Comparison of ENCODE assay signal across 18 cellular contexts in genomic region chr15:88940110-88940675, GRCh38. TPM values are rescaled to one million over a fixed set of nuclear protein-coding genes. Genes with fewer than 3 reads are reported as not detected.
DNase-seq lines count a peak whose midpoint lies in the region; ATAC-seq, FAIRE-seq and TF ChIP-seq lines count a peak whose summit lies in the region.
"Had no signal": no experiment of that assay in that cellular context is flagged by ENCODE, and none has a peak within 500 bp of the region (broad histone marks: within the 10 kb centered on the region; RNA-seq: fewer than 3 reads in every experiment).

No MANE protein-coding gene starts in this region.

- H2AFZ ChIP-seq in GM23338 (peak overlapping the region; percentile 7; the same call in 1 of the 2 replicates), K562 (ENCODE audit: low read depth, low read length) (peak overlapping the region; percentile 91), neural progenitor cell (replicated peaks) (no peak overlapping the region)

- H3K4me1 ChIP-seq in GM23338 (ENCODE audit: insufficient read depth) (peaks cover 31% of the 10 kb centered on the region), K562 (replicated peaks in 1 of 2; ENCODE audit: control insufficient read depth in 2 of 2, insufficient read depth in 2 of 2, low read length in 2 of 2) (peaks cover 6 to 20% of the 10 kb centered on the region in 2 experiments; a peak in 4 of 5 replicates), neural progenitor cell (peaks cover 6% of the 10 kb centered on the region), esophagus squamous epithelium (no peaks in the 10 kb centered on the region), Peyer's patch (no peaks in the 10 kb centered on the region)

- H3K9ac ChIP-seq in K562 (ENCODE audit: insufficient read depth in 1 of 2, low read depth in 2 of 2, low read length in 2 of 2): peak overlapping the region in 1 of 2 experiments; percentile 23; a peak in 2 of 4 replicates
- no peak overlapping the region for H3K9ac ChIP-seq in neural progenitor cell

- H3K36me3 ChIP-seq in GM23338 (ENCODE audit: insufficient read depth) (no peaks in the 10 kb centered on the region; the same call in 1 of the 2 replicates), K562 (ENCODE audit: control insufficient read depth, insufficient read depth, low read length) (no peaks in the 10 kb centered on the region), neural progenitor cell (no peaks in the 10 kb centered on the region), esophagus squamous epithelium (no peaks in the 10 kb centered on the region), Peyer's patch (no peaks in the 10 kb centered on the region)

- H3K9me3 ChIP-seq in K562 (replicated peaks; ENCODE audit: control insufficient read depth, insufficient read depth, low read depth, low read length): no peaks in the 10 kb centered on the region
- H3K9me3 ChIP-seq in neural progenitor cell (ENCODE audit: low read depth): no peaks in the 10 kb centered on the region
- H3K9me3 ChIP-seq in esophagus squamous epithelium: no peaks in the 10 kb centered on the region
- no peaks in the 10 kb centered on the region for H3K9me3 ChIP-seq in Peyer's patch

- H3K4me1 Mint-ChIP-seq in GM23338 (peaks cover 26% of the 10 kb centered on the region), neural progenitor cell (peaks cover 4% of the 10 kb centered on the region)
- H3K4me1 Mint-ChIP-seq: B cell had no signal

- CTCF ChIA-PET in K562 (lab: Yijun Ruan, JAX; ENCODE audit: low intra/inter-chr PET ratio): no interaction called here

- H3F3A ChIP-seq in GM23338 (replicated peaks; ENCODE audit: low read depth) (0 out of 2 replicates have a peak, but pooled peaks cover 3% of the 10 kb centered on the region), neural progenitor cell (ENCODE audit: low read depth) (no peaks in the 10 kb centered on the region)

- DNase-seq in GM23338 (ENCODE audit: low spot score) (no peak), RPMI7951 (ENCODE audit: low read depth) (peak; percentile 20), K562 (ENCODE audit: extremely low read depth in 1 of 4, low spot score in 3 of 4) (peak in 1 of 4 experiments; percentile 23), neural progenitor cell (ENCODE audit: low spot score) (no peak), esophagus squamous epithelium (lab: John Stamatoyannopoulos, UW) (no peak), AG08396 (ENCODE audit: low spot score) (no peak), Peyer's patch (no peak)
- DNase-seq: ACHN; C1 segment of cervical spinal cord; CD4-positive, alpha-beta T cell; DMS79 treated with DMSO at 0.1 percent for 48 hours; EL had no signal

- TF ChIP-seq CTCF in GM23338 (conservative IDR thresholded peaks at IDR 0.05; ENCODE audit: low read depth in 2 of 2) (no peak), K562 (IDR thresholded peaks at IDR 0.05 in 2 of 3, conservative IDR thresholded peaks at IDR 0.05 in 1 of 3; ENCODE audit: insufficient read depth in 2 of 3, low read depth in 1 of 3, low read length in 3 of 3) (no peak), neural progenitor cell (IDR thresholded peaks at IDR 0.05) (no peak), esophagus squamous epithelium (IDR thresholded peaks at IDR 0.05) (no peak), Peyer's patch (IDR thresholded peaks at IDR 0.05) (no peak)

- in situ Hi-C loops in K562 (cut with MboI): no loop called here

- FAIRE-seq in K562 (lab: Jason Lieb, UNC): peak; percentile 61
- FAIRE-seq: G401.6, GM12891 had no signal

- no peak for TF ChIP-seq RAD21 in K562 (CRISPR knock-in tag; conservative IDR thresholded peaks at IDR 0.05 in 1 of 2, IDR thresholded peaks at IDR 0.05 in 1 of 2)

- no peak for TF ChIP-seq EP300 in K562 (IDR thresholded peaks at IDR 0.05; ENCODE audit: low read length)

- H4K20me1 ChIP-seq in GM23338 (replicated peaks; ENCODE audit: insufficient read depth) (no peaks in the 10 kb centered on the region), K562 (replicated peaks; ENCODE audit: control insufficient read depth, insufficient read depth, low read length) (no peaks in the 10 kb centered on the region), neural progenitor cell (ENCODE audit: low read depth) (no peaks in the 10 kb centered on the region)

- 13% methylated on average over 4 of the region's 4 CpGs for WGBS in K562 (ENCODE audit: insufficient coverage, low coverage, missing lambda C conversion rate)
- WGBS in esophagus squamous epithelium, 2 donors: 78 to 80% methylated on average over 4 of the region's 4 CpGs

- H3K9me2 ChIP-seq in GM23338 (ENCODE audit: insufficient read depth): peaks cover 12% of the 10 kb centered on the region; the same call in 1 of the 2 replicates

- H3K4me3 Mint-ChIP-seq in GM23338 (no peak overlapping the region), neural progenitor cell (no peak overlapping the region)
- H3K4me3 Mint-ChIP-seq: B cell; CD4-positive, alpha-beta T cell had no signal

- intact Hi-C loops in K562 (cut with micrococcal nuclease) (no loop called here), esophagus squamous epithelium (cut with DNase I) (no loop called here)

- ATAC-seq in GM23338: no peak
- peak; percentile 43 for ATAC-seq in K562
- no peak for ATAC-seq in GM18861 (IDR thresholded peaks at IDR 0.05; ENCODE audit: unreplicated experiment)
- ATAC-seq: HCT116 had no signal

- H3K79me2 ChIP-seq in GM23338 (replicated peaks; ENCODE audit: insufficient read depth) (no peaks in the 10 kb centered on the region), K562 (ENCODE audit: control insufficient read depth, insufficient read depth, low read length) (no peaks in the 10 kb centered on the region), neural progenitor cell (ENCODE audit: low read depth) (no peaks in the 10 kb centered on the region)

- TF ChIP-seq POLR2A in K562 (conservative IDR thresholded peaks at IDR 0.05) (no peak), esophagus squamous epithelium (IDR thresholded peaks at IDR 0.05) (no peak), Peyer's patch (IDR thresholded peaks at IDR 0.05) (no peak)

- no peaks in the 10 kb centered on the region for H3K27me3 ChIP-seq in GM23338 (ENCODE audit: insufficient read depth)
- no peaks in the 10 kb centered on the region for H3K27me3 ChIP-seq in K562 (ENCODE audit: control insufficient read depth in 2 of 2, insufficient read depth in 2 of 2, low read length in 2 of 2)
- no peaks in the 10 kb centered on the region for H3K27me3 ChIP-seq in neural progenitor cell
- peaks cover 0 to 3% (median 0%) of the 10 kb centered on the region in 4 donors for H3K27me3 ChIP-seq in esophagus squamous epithelium
- H3K27me3 ChIP-seq in Peyer's patch: no peaks in the 10 kb centered on the region

- BruUV-seq in K562 (replicated peaks; lab: Mats Ljungman, UMichigan): no TSS peak

- peak overlapping the region; percentile 94 for H3K27ac ChIP-seq in GM23338 (ENCODE audit: low read depth)
- peak overlapping the region; percentile 71 for H3K27ac ChIP-seq in K562 (ENCODE audit: extremely low read depth, low read depth, low read length)
- H3K27ac ChIP-seq in neural progenitor cell: no peak overlapping the region
- H3K27ac ChIP-seq in esophagus squamous epithelium: no peak overlapping the region
- no peak overlapping the region for H3K27ac ChIP-seq in Peyer's patch
- H3K27ac ChIP-seq: HL-60 had no signal

- no peaks in the 10 kb centered on the region for H3K9me1 ChIP-seq in K562 (ENCODE audit: control insufficient read depth, insufficient read depth, low read length)

- H3K9me3 Mint-ChIP-seq in GM23338 (peaks cover 35% of the 10 kb centered on the region), neural progenitor cell (peaks cover 17% of the 10 kb centered on the region)
- H3K9me3 Mint-ChIP-seq: CD4-positive, alpha-beta T cell had no signal

- H3K4me2 ChIP-seq in GM23338 (no peak overlapping the region), K562 (ENCODE audit: insufficient read depth, low read length) (peak overlapping the region; percentile 40), neural progenitor cell (no peak overlapping the region)

- H3K4me3 ChIP-seq in GM23338 (no peak overlapping the region), K562 (no peak overlapping the region), neural progenitor cell (no peak overlapping the region), esophagus squamous epithelium (no peak overlapping the region), Peyer's patch (no peak overlapping the region)

- peaks cover 3% of the 10 kb centered on the region for H3K27me3 Mint-ChIP-seq in GM23338 (ENCODE audit: insufficient read depth, low read depth, poor library complexity)
- no peaks in the 10 kb centered on the region for H3K27me3 Mint-ChIP-seq in neural progenitor cell (ENCODE audit: insufficient read depth, low read depth)
- H3K27me3 Mint-ChIP-seq: CD4-positive, alpha-beta T cell had no signal

- H3K36me3 Mint-ChIP-seq in GM23338 (ENCODE audit: low read depth) (peaks cover 27% of the 10 kb centered on the region), neural progenitor cell (peaks cover 3% of the 10 kb centered on the region)

- no peak overlapping the region for H3K27ac Mint-ChIP-seq in GM23338
- peak overlapping the region; percentile 35 for H3K27ac Mint-ChIP-seq in neural progenitor cell
- H3K27ac Mint-ChIP-seq: B cell; CD4-positive, alpha-beta T cell had no signal

- POLR2A ChIA-PET in K562 (lab: Yijun Ruan, JAX): interaction anchor here (0.6 kb wide), 1 partner anchor 12 kb away, joined by 3 read pairs; no protein-coding TSS in a partner anchor

RNA-seq across cellular contexts. Expression of gene MFGE8, which starts 27.0 kb away (rescaled TPM):
- total RNA-seq in GM23338 (2014; rRNA removed; shearing (Covaris generic)): 586 and 671 TPM in 2 replicates
- polyA plus RNA-seq in GM23338 (2016; fragmentation: Nextera tagmentation; extraction: Ambion mirVana) (246 and 279 TPM in 2 replicates), K562 (2011; rRNA removed) (85.1 and 148 TPM in 2 replicates), K562 (2014; fragmentation: Illumina TruSeq; extraction: Trizol) (93.6 and 109 TPM in 2 replicates), K562 (2014; fragmentation: Nextera tagmentation; extraction: Ambion mirVana) (1 to 10 TPM; 2.3 to 3.1 TPM), K562 (2014; rRNA removed) (113 and 119 TPM in 2 replicates)
- 45.1 and 62.4 TPM in 2 replicates for total RNA-seq in RPMI7951 (2014; rRNA removed; shearing (Covaris generic))
- 609 and 1,242 TPM in 2 replicates for total RNA-seq in K562 (2011; cell fraction: chromatin; rRNA removed; ENCODE audit: low replicate concordance)
- total RNA-seq in K562 (2011; cell fraction: nucleolus; rRNA removed): 770 and 804 TPM in 2 replicates
- total RNA-seq in K562 (2011; cell fraction: nucleoplasm; rRNA removed): 668 and 702 TPM in 2 replicates
- total RNA-seq in K562 (2014; rRNA removed) (62.3 and 73.1 TPM in 2 replicates), K562 (2014; rRNA removed; fragmentation: Illumina TruSeq; extraction: Trizol) (24.9 and 31.3 TPM in 2 replicates), K562 (2015; rRNA removed; fragmentation: Illumina TruSeq; extraction: Trizol) (35.4 and 36.3 TPM in 2 replicates), K562 (2021) (129 and 142 TPM in 2 replicates), neural progenitor cell (ENCODE audit: low replicate concordance) (92.6 and 124 TPM in 2 replicates), esophagus squamous epithelium (100 to 1,000 TPM in 2 of 4 donors, 10 to 100 TPM in 2; 50.7 to 186 (median 81.7) TPM), Peyer's patch (100 to 1,000 TPM in 1 of 4 donors, 10 to 100 TPM in 3; 51.8 to 156 (median 78.3) TPM)
- 115 and 120 TPM in 2 replicates for polyA plus RNA-seq in K562 (2011; cell fraction: cytosol; rRNA removed)
- polyA plus RNA-seq in K562 (2011; cell fraction: nucleus; rRNA removed): 355 and 465 TPM in 2 replicates
- 147 and 220 TPM in 2 replicates for polyA plus RNA-seq in K562 (2012)
- polyA minus RNA-seq in K562 (2011; rRNA and poly(A)+ RNA removed): 62.6 and 80.1 TPM in 2 replicates
- polyA minus RNA-seq in K562 (2011; cell fraction: cytosol; rRNA and poly(A)+ RNA removed): 71.4 and 82.5 TPM in 2 replicates
- 120 and 137 TPM in 2 replicates for polyA minus RNA-seq in K562 (2011; cell fraction: nucleus; rRNA and poly(A)+ RNA removed)

RNA-seq across cellular contexts. Expression of gene HAPLN3, which starts 44.8 kb away (rescaled TPM):
- total RNA-seq in GM23338 (2014; rRNA removed; shearing (Covaris generic)): 45.2 and 62.6 TPM in 2 replicates
- polyA plus RNA-seq in GM23338 (2016; fragmentation: Nextera tagmentation; extraction: Ambion mirVana) (21.4 and 22.7 TPM in 2 replicates), K562 (2011; rRNA removed) (0.71 and 2.1 TPM in 2 replicates), K562 (2014; fragmentation: Illumina TruSeq; extraction: Trizol) (0.59 and 1.00 TPM in 2 replicates), K562 (2014; fragmentation: Nextera tagmentation; extraction: Ambion mirVana) (under 1 TPM; 0.04 to 0.06 TPM), K562 (2014; rRNA removed) (2.0 and 3.4 TPM in 2 replicates)
- 18.4 and 27.5 TPM in 2 replicates for total RNA-seq in RPMI7951 (2014; rRNA removed; shearing (Covaris generic))
- total RNA-seq in K562 (2011; cell fraction: chromatin; rRNA removed; ENCODE audit: low replicate concordance): 5.6 and 9.6 TPM in 2 replicates
- 6.2 and 6.8 TPM in 2 replicates for total RNA-seq in K562 (2011; cell fraction: nucleolus; rRNA removed)
- 4.9 and 5.9 TPM in 2 replicates for total RNA-seq in K562 (2011; cell fraction: nucleoplasm; rRNA removed)
- total RNA-seq in K562 (2014; rRNA removed) (1.9 and 2.1 TPM in 2 replicates), K562 (2014; rRNA removed; fragmentation: Illumina TruSeq; extraction: Trizol) (0.35 and 0.36 TPM in 2 replicates), K562 (2015; rRNA removed; fragmentation: Illumina TruSeq; extraction: Trizol) (0.65 and 1.0 TPM in 2 replicates), K562 (2021) (1.9 and 2.4 TPM in 2 replicates), neural progenitor cell (ENCODE audit: low replicate concordance) (2.7 and 9.5 TPM in 2 replicates), esophagus squamous epithelium (1 to 10 TPM; 3.1 to 9.4 (median 7.8) TPM), Peyer's patch (10 to 100 TPM in 1 of 4 donors, 1 to 10 TPM in 3; 3.7 to 21.5 (median 5.6) TPM)
- polyA plus RNA-seq in K562 (2011; cell fraction: cytosol; rRNA removed): 1.4 and 2.3 TPM in 2 replicates
- polyA plus RNA-seq in K562 (2011; cell fraction: nucleus; rRNA removed): 9.4 and 14.2 TPM in 2 replicates
- 1.6 and 4.0 TPM in 2 replicates for polyA plus RNA-seq in K562 (2012)
- 0.77 and 0.99 TPM in 2 replicates for polyA minus RNA-seq in K562 (2011; rRNA and poly(A)+ RNA removed)
- 2.5 TPM in 1 of 2 replicates, not detected in the other for polyA minus RNA-seq in K562 (2011; cell fraction: cytosol; rRNA and poly(A)+ RNA removed)
- polyA minus RNA-seq in K562 (2011; cell fraction: nucleus; rRNA and poly(A)+ RNA removed): 1.1 and 1.8 TPM in 2 replicates

Comparison
In these comparisons a context has a peak if more than half of its experiments do, and no peak if none do; other contexts are left out.
1. H3K27ac ChIP-seq: peak in GM23338 (single experiment) and K562 (single experiment); none in neural progenitor cell (single experiment), esophagus squamous epithelium (0 of 4) and Peyer's patch (0 of 4).